8 cellular contexts compared by ENCODE assay signal in genomic region chr11:47863189-47863892, GRCh38. TPM values are rescaled to one million over a fixed set of nuclear protein-coding genes. Genes with fewer than 3 reads are reported as not detected.
DNase-seq lines count a peak whose midpoint lies in the region; ATAC-seq and TF ChIP-seq lines count a peak whose summit lies in the region.

No MANE protein-coding gene starts in this region.

- no peak overlapping the region for H3K4me3 ChIP-seq in mucosa of descending colon

- H3K4me3 Mint-ChIP-seq in T-helper 2 cell treated with Interferon-gamma antibody and Interleukin-4, amounts not matched to agents 5 μg/mL and 100 μg/mL, for 36 hours = peak overlapping the region; percentile 57

- H3K9me3 ChIP-seq in mucosa of descending colon = no peaks in the 10 kb centered on the region

- H3K27ac Mint-ChIP-seq in T-helper 2 cell treated with Interferon-gamma antibody and Interleukin-4, amounts not matched to agents 5 μg/mL and 100 μg/mL, for 36 hours = peak overlapping the region; percentile 62

- H3K27me3 Mint-ChIP-seq in T-helper 2 cell treated with Interferon-gamma antibody and Interleukin-4, amounts not matched to agents 5 μg/mL and 100 μg/mL, for 36 hours (ENCODE audit: low read depth) = peaks cover 3% of the 10 kb centered on the region

- H3K36me3 Mint-ChIP-seq in T-helper 2 cell treated with Interferon-gamma antibody and Interleukin-4, amounts not matched to agents 5 μg/mL and 100 μg/mL, for 36 hours (ENCODE audit: low read depth) = no peaks in the 10 kb centered on the region

- H3K4me1 ChIP-seq in mucosa of descending colon (ENCODE audit: low read depth) = no peaks in the 10 kb centered on the region

- H3K36me3 ChIP-seq in mucosa of descending colon (ENCODE audit: low read depth) = no peaks in the 10 kb centered on the region

- ATAC-seq in HG03095 (IDR thresholded peaks at IDR 0.05; ENCODE audit: unreplicated experiment) (peak; percentile 54), mucosa of descending colon (peak; percentile 75)

- TF ChIP-seq CTCF in mucosa of descending colon (IDR thresholded peaks at IDR 0.05) = no peak

- H3K9me3 Mint-ChIP-seq in T-helper 2 cell treated with Interferon-gamma antibody and Interleukin-4, amounts not matched to agents 5 μg/mL and 100 μg/mL, for 36 hours = no peaks in the 10 kb centered on the region

- intact Hi-C loops in mucosa of descending colon (cut with DNase I, micrococcal nuclease) = no loop called here

- DNase-seq in SIG-M5 treated with dmso at 0.1 percent for 504 hours (lab: John Stamatoyannopoulos, UW; ENCODE audit: unreplicated experiment) = peak; percentile 26
- DNase-seq in SIG-M5 (lab: John Stamatoyannopoulos, UW) = no peak
- no peak for DNase-seq in T-helper 2 cell treated with Interferon-gamma antibody and Interleukin-4, amounts not matched to agents 5 μg/mL and 100 μg/mL, for 36 hours (ENCODE audit: low spot score)
- no peak for DNase-seq in mucosa of descending colon
- DNase-seq in SK-N-DZ (ENCODE audit: low spot score) = no peak
- DNase-seq in UCSD-AML1 (lab: John Stamatoyannopoulos, UW; ENCODE audit: unreplicated experiment) = no peak
- DNase-seq in stimulated activated naive CD4-positive, alpha-beta T cell treated with Interleukin-2 at 50 U/mL for 16 hours (lab: John Stamatoyannopoulos, UW) = no peak

- H3K4me1 Mint-ChIP-seq in T-helper 2 cell treated with Interferon-gamma antibody and Interleukin-4, amounts not matched to agents 5 μg/mL and 100 μg/mL, for 36 hours (ENCODE audit: low read depth) = peaks cover 36% of the 10 kb centered on the region

RNA-seq across cellular contexts. Expression of gene NUP160, which starts 15.2 kb away (rescaled TPM):
- 10 to 100 TPM; 24.3 to 28.4 (median 28.2) TPM for total RNA-seq in mucosa of descending colon
- 41.7 and 42.0 TPM in 2 replicates for polyA plus RNA-seq in SK-N-DZ (2014; cell fraction: cytosol; rRNA removed)
- 59.1 and 70.3 TPM in 2 replicates for polyA plus RNA-seq in SK-N-DZ (2014; cell fraction: nucleus; rRNA removed)
